Comparison of ENCODE assay signal across 11 cellular contexts in genomic region chr10:89555688-89556445, GRCh38. TPM values are rescaled to one million over a fixed set of nuclear protein-coding genes. Genes with fewer than 3 reads are reported as not detected.
DNase-seq lines count a peak whose midpoint lies in the region; FAIRE-seq and TF ChIP-seq lines count a peak whose summit lies in the region.
"Had no signal": no experiment of that assay in that cellular context is flagged by ENCODE, and none has a peak within 500 bp of the region (broad histone marks: within the 10 kb centered on the region; RNA-seq: fewer than 3 reads in every experiment).

No MANE protein-coding gene starts in this region.

- H3K36me3 ChIP-seq in osteoblast (ENCODE audit: insufficient read depth, low read length): no peaks in the 10 kb centered on the region

- no peaks in the 10 kb centered on the region for H4K20me1 ChIP-seq in osteoblast (ENCODE audit: insufficient read depth, low read length)

- H3K4me2 ChIP-seq in osteoblast (ENCODE audit: insufficient read depth, low read length): no peak overlapping the region

- FAIRE-seq in RCC 7860 (lab: Jason Lieb, UNC): peak; percentile 82

- no peaks in the 10 kb centered on the region for H3K27me3 ChIP-seq in osteoblast (ENCODE audit: insufficient read depth, low read length)

- H3K79me2 ChIP-seq in osteoblast (ENCODE audit: insufficient read depth, low read length): no peaks in the 10 kb centered on the region

- peaks cover 16% of the 10 kb centered on the region for H3K4me1 ChIP-seq in osteoblast (ENCODE audit: insufficient read depth, low read length)

- no peak overlapping the region for H2AFZ ChIP-seq in osteoblast (ENCODE audit: low read length)

- H3K27ac ChIP-seq in osteoblast (ENCODE audit: low read depth, low read length): no peak overlapping the region

- TF ChIP-seq CTCF in GM12872 (IDR thresholded peaks at IDR 0.05; ENCODE audit: insufficient read depth, low read depth, low read length): peak; percentile 12; the same call in 1 of the 3 replicates
- peak; percentile 23 for TF ChIP-seq CTCF in osteoblast (IDR thresholded peaks at IDR 0.05; ENCODE audit: extremely low read depth, low read depth, low read length)

- no peak overlapping the region for H3K4me3 ChIP-seq in osteoblast (ENCODE audit: insufficient read depth, low read length)

- DNase-seq in RCC 7860 (ENCODE audit: low spot score) (peak; percentile 50), fibroblast of peridontal ligament (ENCODE audit: extremely low read depth) (peak; percentile 35), osteoblast (ENCODE audit: insufficient read length, low spot score, missing footprints) (no peak), NCI-H1694 (lab: John Stamatoyannopoulos, UW) (no peak), GM19238 (ENCODE audit: insufficient read length, low spot score) (no peak), NCI-H526 treated with DMSO at 0.1 percent for 48 hours (lab: John Stamatoyannopoulos, UW) (no peak)
- no peak for DNase-seq in NK-92 treated with Interleukin-12 subunit alpha and Interleukin-12 subunit beta, amount 100 ng/mL, for 24 hours (lab: John Stamatoyannopoulos, UW)
- DNase-seq: activated CD8-positive, alpha-beta memory T cell treated with anti-CD3 and anti-CD28 coated beads for 24 hours; activated naive CD4-positive, alpha-beta T cell treated with anti-CD3 and anti-CD28 coated beads, Interleukin-2, amount 10 ng/mL, durations not matched to agents 7 days and 5 days; NCI-H1436 treated with DMSO at 0.1 percent for 48 hours had no signal

- H3K9me3 ChIP-seq in osteoblast (ENCODE audit: low read depth, low read length): no peaks in the 10 kb centered on the region

RNA-seq across cellular contexts. Expression of gene SLC16A12, which starts 20.5 kb away (rescaled TPM):
- total RNA-seq in osteoblast: under 0.01 TPM in 2 replicates

Comparison
In these comparisons a context has a peak if more than half of its experiments do, and no peak if none do; other contexts are left out.
1. DNase-seq: peak in RCC 7860 (single experiment) and fibroblast of peridontal ligament (single experiment); none in osteoblast (single experiment), NCI-H1694 (single experiment), NK-92 treated with Interleukin-12 subunit alpha and Interleukin-12 subunit beta, amount 100 ng/mL, for 24 hours (single experiment), GM19238 (single experiment) and NCI-H526 treated with DMSO at 0.1 percent for 48 hours (single experiment).